9 cellular contexts compared by ENCODE assay signal in genomic region chr4:107519057-107519456, GRCh38.
DNase-seq lines count a peak whose midpoint lies in the region; ATAC-seq and TF ChIP-seq lines count a peak whose summit lies in the region.
"Had no signal": no experiment of that assay in that cellular context is flagged by ENCODE, and none has a peak within 500 bp of the region (broad histone marks: within the 10 kb centered on the region; RNA-seq: fewer than 3 reads in every experiment).

No MANE protein-coding gene starts in this region.

- no peaks in the 10 kb centered on the region for H3K4me1 Mint-ChIP-seq in CD8-positive, alpha-beta memory T cell

- CTCF ChIA-PET in CD8-positive, alpha-beta memory T cell (lab: Charles Lee) = no interaction called here

- H3K27me3 Mint-ChIP-seq in CD8-positive, alpha-beta memory T cell = peaks cover 1 to 12% of the 10 kb centered on the region in 2 donors

- TF ChIP-seq CTCF in OCI-LY3 (IDR thresholded peaks at IDR 0.05; ENCODE audit: low read depth, low read length) (peak; percentile 83), fibroblast of lung (conservative IDR thresholded peaks at IDR 0.05 in 1 of 2, IDR thresholded peaks at IDR 0.05 in 1 of 2; ENCODE audit: low read depth in 1 of 2, low read length in 2 of 2) (peak; percentile 29 to 48), thoracic aorta (IDR thresholded peaks at IDR 0.05) (peak; percentile 26)

- no peaks in the 10 kb centered on the region for H3K79me2 ChIP-seq in OCI-LY3 (ENCODE audit: low read length)
- no peaks in the 10 kb centered on the region for H3K79me2 ChIP-seq in fibroblast of lung (ENCODE audit: control insufficient read depth, insufficient read depth, low read length)

- H3K9ac ChIP-seq in OCI-LY3 (ENCODE audit: low read length) (no peak overlapping the region), fibroblast of lung (ENCODE audit: insufficient read depth, low read length) (no peak overlapping the region)

- H3K27me3 ChIP-seq in OCI-LY3 (ENCODE audit: low read depth, low read length) = no peaks in the 10 kb centered on the region
- no peaks in the 10 kb centered on the region for H3K27me3 ChIP-seq in fibroblast of lung (ENCODE audit: control insufficient read depth, insufficient read depth, low read length)
- no peaks in the 10 kb centered on the region for H3K27me3 ChIP-seq in thoracic aorta (replicated peaks; ENCODE audit: insufficient read depth)
- H3K27me3 ChIP-seq in CD8-positive, alpha-beta memory T cell (ENCODE audit: insufficient read depth, low read length, poor library complexity, severe bottlenecking) = no peaks in the 10 kb centered on the region

- peak; percentile 28 for DNase-seq in NCI-H748 (lab: John Stamatoyannopoulos, UW; ENCODE audit: unreplicated experiment)
- no peak for DNase-seq in NCI-H748 treated with DMSO at 0.1 percent for 48 hours (lab: John Stamatoyannopoulos, UW)
- DNase-seq in fibroblast of lung (ENCODE audit: low read depth in 2 of 2) = peak; percentile 18 to 24
- DNase-seq in thoracic aorta (ENCODE audit: low spot score) = no peak
- no peak for DNase-seq in CD8-positive, alpha-beta memory T cell

- no peaks in the 10 kb centered on the region for H3K36me3 ChIP-seq in OCI-LY3 (replicated peaks; ENCODE audit: low read depth, low read length)
- H3K36me3 ChIP-seq in fibroblast of lung (ENCODE audit: control insufficient read depth, insufficient read depth, low read length) = no peaks in the 10 kb centered on the region
- no peaks in the 10 kb centered on the region for H3K36me3 ChIP-seq in thoracic aorta
- H3K36me3 ChIP-seq in CD8-positive, alpha-beta memory T cell (ENCODE audit: insufficient read depth, low read length) = no peaks in the 10 kb centered on the region

- ATAC-seq in thoracic aorta (ENCODE audit: insufficient number of reproducible peaks, low FRiP score, low read depth) = no peak
- ATAC-seq in GM19452 (IDR thresholded peaks at IDR 0.05; ENCODE audit: unreplicated experiment) = no peak
- no peak for ATAC-seq in GM21447 (IDR thresholded peaks at IDR 0.05; ENCODE audit: unreplicated experiment)
- ATAC-seq: K562 had no signal

- no peaks in the 10 kb centered on the region for H3K36me3 Mint-ChIP-seq in CD8-positive, alpha-beta memory T cell

- POLR2A ChIA-PET in CD8-positive, alpha-beta memory T cell (lab: Charles Lee) = no interaction called here

- H3K27ac ChIP-seq in OCI-LY3 (ENCODE audit: low read length) (no peak overlapping the region), fibroblast of lung (ENCODE audit: insufficient read depth, low read length) (no peak overlapping the region), thoracic aorta (no peak overlapping the region)
- no peak overlapping the region for H3K27ac ChIP-seq in CD8-positive, alpha-beta memory T cell (ENCODE audit: low read depth, low read length)

- no peak overlapping the region for H3K4me2 ChIP-seq in OCI-LY3 (ENCODE audit: low read length)
- no peak overlapping the region for H3K4me2 ChIP-seq in fibroblast of lung (ENCODE audit: extremely low read depth, insufficient read depth, low read length)

- H3K4me3 ChIP-seq in OCI-LY3 (ENCODE audit: low read length) = no peak overlapping the region
- no peak overlapping the region for H3K4me3 ChIP-seq in fibroblast of lung (replicated peaks in 1 of 4; ENCODE audit: control extremely low read depth in 1 of 4, insufficient read depth in 1 of 4, low read depth in 3 of 4, low read length in 4 of 4)
- no peak overlapping the region for H3K4me3 ChIP-seq in thoracic aorta
- no peak overlapping the region for H3K4me3 ChIP-seq in CD8-positive, alpha-beta memory T cell (ENCODE audit: low read length)
- H3K4me3 ChIP-seq: K562 had no signal

- no peaks in the 10 kb centered on the region; the same call in 1 of the 2 replicates for H3K9me3 ChIP-seq in OCI-LY3 (ENCODE audit: insufficient read depth, low read length)
- H3K9me3 ChIP-seq in fibroblast of lung (ENCODE audit: control insufficient read depth, insufficient read depth, low read depth, low read length) = no peaks in the 10 kb centered on the region
- no peaks in the 10 kb centered on the region for H3K9me3 ChIP-seq in thoracic aorta
- H3K9me3 ChIP-seq in CD8-positive, alpha-beta memory T cell (ENCODE audit: low read length) = no peaks in the 10 kb centered on the region

- H3K4me3 Mint-ChIP-seq in CD8-positive, alpha-beta memory T cell = no peak overlapping the region

- no peaks in the 10 kb centered on the region for H4K20me1 ChIP-seq in OCI-LY3 (ENCODE audit: insufficient read depth, low read length)
- no peaks in the 10 kb centered on the region for H4K20me1 ChIP-seq in fibroblast of lung (ENCODE audit: control insufficient read depth, extremely low read depth, insufficient read depth, low read length)

- H3K27ac Mint-ChIP-seq in CD8-positive, alpha-beta memory T cell = no peak overlapping the region

- H2AFZ ChIP-seq in OCI-LY3 (ENCODE audit: low read depth, low read length) = no peak overlapping the region
- no peak overlapping the region for H2AFZ ChIP-seq in fibroblast of lung (ENCODE audit: low read length)

- H3K4me1 ChIP-seq in OCI-LY3 (ENCODE audit: low read length) = peaks cover 9% of the 10 kb centered on the region
- no peaks in the 10 kb centered on the region for H3K4me1 ChIP-seq in fibroblast of lung (ENCODE audit: control insufficient read depth, extremely low read depth, insufficient read depth, low read length)
- no peaks in the 10 kb centered on the region for H3K4me1 ChIP-seq in thoracic aorta (ENCODE audit: control insufficient read depth in 1 of 2, low read depth in 2 of 2)
- H3K4me1 ChIP-seq in CD8-positive, alpha-beta memory T cell (ENCODE audit: insufficient read depth, low read length) = no peaks in the 10 kb centered on the region

- H3K9me3 Mint-ChIP-seq in CD8-positive, alpha-beta memory T cell = no peaks in the 10 kb centered on the region

Comparison
In these comparisons a context has a peak if more than half of its experiments do, and no peak if none do; other contexts are left out.
1. DNase-seq: peak in NCI-H748 (single experiment) and fibroblast of lung (2 of 2); none in NCI-H748 treated with DMSO at 0.1 percent for 48 hours (single experiment), thoracic aorta (single experiment) and CD8-positive, alpha-beta memory T cell (0 of 5).
2. CTCF ChIP-seq: peak in every context shown above with its lines; median percentile 83 in OCI-LY3; 38 in fibroblast of lung; 26 in thoracic aorta.